Comparison of ENCODE assay signal across 9 cellular contexts in the genomic region with DNA sequence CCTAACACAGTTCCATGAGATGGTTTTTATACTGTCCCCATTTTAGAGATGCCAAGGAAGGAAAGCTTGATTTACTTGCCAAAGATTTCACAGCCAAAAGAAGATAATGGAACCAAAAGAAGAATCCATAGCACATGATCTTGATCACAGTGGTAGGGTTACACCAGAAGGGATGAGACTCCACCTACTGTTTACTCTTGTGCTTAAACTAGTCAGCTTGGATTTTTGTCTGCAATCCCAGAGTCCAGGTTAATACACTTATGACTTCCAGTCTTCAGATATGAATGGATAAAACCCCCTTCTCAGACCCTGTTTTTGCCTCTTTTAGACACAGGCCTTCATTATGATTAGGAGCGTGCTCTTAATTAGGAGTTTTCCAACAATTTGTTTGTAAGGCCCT.
DNase-seq lines count a peak whose midpoint lies in the region; TF ChIP-seq lines count a peak whose summit lies in the region.
"Had no signal": no experiment of that assay in that cellular context is flagged by ENCODE, and none has a peak within 500 bp of the region (broad histone marks: within the 10 kb centered on the region; RNA-seq: fewer than 3 reads in every experiment).

No MANE protein-coding gene starts in this region.

- POLR2A ChIA-PET in AG04449 (lab: Yijun Ruan, JAX): no interaction called here

- no peak for DNase-seq in AG04449 (ENCODE audit: low read depth, low spot score)
- peak; percentile 62 for DNase-seq in HCEC 1CT
- DNase-seq in SW480 (ENCODE audit: low spot score): peak; percentile 20
- DNase-seq in hepatic stellate cell (ENCODE audit: low spot score): peak; percentile 36
- DNase-seq in activated effector memory CD4-positive, alpha-beta T cell treated with Interleukin-2 at 50 U/mL for 16 hours: no peak
- DNase-seq in NCI-H510A (lab: John Stamatoyannopoulos, UW): no peak
- no peak for DNase-seq in SK-N-DZ (ENCODE audit: low spot score)
- DNase-seq in SHP77 treated with DMSO at 0.1 percent for 48 hours (lab: John Stamatoyannopoulos, UW): no peak
- DNase-seq: NCI-H1092 had no signal

- no peak overlapping the region for H3K4me3 ChIP-seq in AG04449 (ENCODE audit: low read depth, low read length)

- peak; percentile 33 for TF ChIP-seq CTCF in AG04449 (IDR thresholded peaks at IDR 0.05; ENCODE audit: insufficient read depth, low read length, missing control alignments)

- CTCF ChIA-PET in AG04449 (lab: Yijun Ruan, JAX): interaction anchor here (1.0 to 4.6 kb wide), 14 partner anchors 9 to 503 kb away, joined by 3 to 26 read pairs (median 4); no protein-coding TSS in a partner anchor

Comparison
In these comparisons a context has a peak if more than half of its experiments do, and no peak if none do; other contexts are left out.
1. DNase-seq: peak in HCEC 1CT (single experiment), SW480 (single experiment) and hepatic stellate cell (single experiment); none in AG04449 (single experiment), activated effector memory CD4-positive, alpha-beta T cell treated with Interleukin-2 at 50 U/mL for 16 hours (single experiment), NCI-H510A (single experiment), SK-N-DZ (single experiment) and SHP77 treated with DMSO at 0.1 percent for 48 hours (single experiment).